1 cellular context compared by ENCODE assay signal in genomic region chrX:153794018-153794896, GRCh38.
A peak's percentile ranks its signal among the peaks of the same experiment; 100 is the strongest.
TF ChIP-seq lines count a peak whose summit lies in the region.

Gene IDH3G (minus strand): TSS chrX:153794375. CDS start chrX:153794326, 49 bp downstream.
Gene SSR4 (plus strand): TSS chrX:153794668. CDS start chrX:153794688, 20 bp downstream.

TF ChIP-seq in HEK293, 187 proteins besides CTCF, POLR2A, EP300 and RAD21 (continued from another document):
- TF ChIP-seq, protein P1, sequence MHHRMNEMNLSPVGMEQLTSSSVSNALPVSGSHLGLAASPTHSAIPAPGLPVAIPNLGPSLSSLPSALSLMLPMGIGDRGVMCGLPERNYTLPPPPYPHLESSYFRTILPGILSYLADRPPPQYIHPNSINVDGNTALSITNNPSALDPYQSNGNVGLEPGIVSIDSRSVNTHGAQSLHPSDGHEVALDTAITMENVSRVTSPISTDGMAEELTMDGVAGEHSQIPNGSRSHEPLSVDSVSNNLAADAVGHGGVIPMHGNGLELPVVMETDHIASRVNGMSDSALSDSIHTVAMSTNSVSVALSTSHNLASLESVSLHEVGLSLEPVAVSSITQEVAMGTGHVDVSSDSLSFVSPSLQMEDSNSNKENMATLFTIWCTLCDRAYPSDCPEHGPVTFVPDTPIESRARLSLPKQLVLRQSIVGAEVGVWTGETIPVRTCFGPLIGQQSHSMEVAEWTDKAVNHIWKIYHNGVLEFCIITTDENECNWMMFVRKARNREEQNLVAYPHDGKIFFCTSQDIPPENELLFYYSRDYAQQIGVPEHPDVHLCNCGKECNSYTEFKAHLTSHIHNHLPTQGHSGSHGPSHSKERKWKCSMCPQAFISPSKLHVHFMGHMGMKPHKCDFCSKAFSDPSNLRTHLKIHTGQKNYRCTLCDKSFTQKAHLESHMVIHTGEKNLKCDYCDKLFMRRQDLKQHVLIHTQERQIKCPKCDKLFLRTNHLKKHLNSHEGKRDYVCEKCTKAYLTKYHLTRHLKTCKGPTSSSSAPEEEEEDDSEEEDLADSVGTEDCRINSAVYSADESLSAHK (tag by site-specific recombination; IDR thresholded peaks at IDR 0.05) = no peak
- TF ChIP-seq, protein P2, sequence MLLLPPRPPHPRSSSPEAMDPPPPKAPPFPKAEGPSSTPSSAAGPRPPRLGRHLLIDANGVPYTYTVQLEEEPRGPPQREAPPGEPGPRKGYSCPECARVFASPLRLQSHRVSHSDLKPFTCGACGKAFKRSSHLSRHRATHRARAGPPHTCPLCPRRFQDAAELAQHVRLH (tag by site-specific recombination; IDR thresholded peaks at IDR 0.05) = no peak; the same call in 1 of the 2 replicates
- TF ChIP-seq ZNF174 (tag by site-specific recombination; IDR thresholded peaks at IDR 0.05) (no peak), ZNF157 (tag by site-specific recombination; IDR thresholded peaks at IDR 0.05) (no peak), ZNF549 (tag by site-specific recombination; IDR thresholded peaks at IDR 0.05) (no peak), ZNF830 (tag by site-specific recombination; IDR thresholded peaks at IDR 0.05; ENCODE audit: low read depth) (no peak), ZNF596 (tag by site-specific recombination; IDR thresholded peaks at IDR 0.05) (no peak), ZNF335 (tag by site-specific recombination; conservative IDR thresholded peaks at IDR 0.05) (peak; percentile 95), ZNF660 (tag by site-specific recombination; IDR thresholded peaks at IDR 0.05) (no peak), ZNF404 (tag by site-specific recombination; IDR thresholded peaks at IDR 0.05) (no peak), ZNF626 (tag by site-specific recombination; IDR thresholded peaks at IDR 0.05) (no peak), ZNF155 (tag by site-specific recombination; IDR thresholded peaks at IDR 0.05) (no peak), SALL2 (tag by site-specific recombination; IDR thresholded peaks at IDR 0.05; ENCODE audit: borderline replicate concordance) (no peak), ZNF544 (tag by site-specific recombination; IDR thresholded peaks at IDR 0.05) (no peak), ZIC2 (tag by site-specific recombination; IDR thresholded peaks at IDR 0.05) (0 out of 2 replicates have a peak, but pooled peaks have one; percentile 22), ZNF529 (tag by site-specific recombination; IDR thresholded peaks at IDR 0.05; ENCODE audit: insufficient replicate concordance) (no peak), ZSCAN30 (tag by site-specific recombination; IDR thresholded peaks at IDR 0.05) (no peak), ZNF132 (tag by site-specific recombination; IDR thresholded peaks at IDR 0.05; ENCODE audit: borderline replicate concordance) (no peak), KLF9 (tag by site-specific recombination; IDR thresholded peaks at IDR 0.05; ENCODE audit: low read depth) (peak; percentile 90), ZNF16 (tag by site-specific recombination; IDR thresholded peaks at IDR 0.05; ENCODE audit: low read depth) (no peak), ZNF302 (tag by site-specific recombination; IDR thresholded peaks at IDR 0.05; ENCODE audit: low read depth) (no peak), ZNF585B (tag by site-specific recombination; IDR thresholded peaks at IDR 0.05) (no peak), ZNF629 (tag by site-specific recombination; IDR thresholded peaks at IDR 0.05) (peak; percentile 98), ZNF785 (tag by site-specific recombination; IDR thresholded peaks at IDR 0.05) (no peak), ZNF10 (tag by site-specific recombination; IDR thresholded peaks at IDR 0.05) (no peak), ZNF791 (tag by site-specific recombination; IDR thresholded peaks at IDR 0.05) (no peak), ZFP69B (tag by site-specific recombination; IDR thresholded peaks at IDR 0.05) (peak; percentile 85; the same call in 1 of the 2 replicates), HOXA7 (CRISPR knock-in tag; IDR thresholded peaks at IDR 0.05; ENCODE audit: borderline replicate concordance) (no peak), ZNF2 (tag by site-specific recombination; IDR thresholded peaks at IDR 0.05) (no peak), FEZF1 (tag by site-specific recombination; IDR thresholded peaks at IDR 0.05) (no peak)
- TF ChIP-seq, protein P3, sequence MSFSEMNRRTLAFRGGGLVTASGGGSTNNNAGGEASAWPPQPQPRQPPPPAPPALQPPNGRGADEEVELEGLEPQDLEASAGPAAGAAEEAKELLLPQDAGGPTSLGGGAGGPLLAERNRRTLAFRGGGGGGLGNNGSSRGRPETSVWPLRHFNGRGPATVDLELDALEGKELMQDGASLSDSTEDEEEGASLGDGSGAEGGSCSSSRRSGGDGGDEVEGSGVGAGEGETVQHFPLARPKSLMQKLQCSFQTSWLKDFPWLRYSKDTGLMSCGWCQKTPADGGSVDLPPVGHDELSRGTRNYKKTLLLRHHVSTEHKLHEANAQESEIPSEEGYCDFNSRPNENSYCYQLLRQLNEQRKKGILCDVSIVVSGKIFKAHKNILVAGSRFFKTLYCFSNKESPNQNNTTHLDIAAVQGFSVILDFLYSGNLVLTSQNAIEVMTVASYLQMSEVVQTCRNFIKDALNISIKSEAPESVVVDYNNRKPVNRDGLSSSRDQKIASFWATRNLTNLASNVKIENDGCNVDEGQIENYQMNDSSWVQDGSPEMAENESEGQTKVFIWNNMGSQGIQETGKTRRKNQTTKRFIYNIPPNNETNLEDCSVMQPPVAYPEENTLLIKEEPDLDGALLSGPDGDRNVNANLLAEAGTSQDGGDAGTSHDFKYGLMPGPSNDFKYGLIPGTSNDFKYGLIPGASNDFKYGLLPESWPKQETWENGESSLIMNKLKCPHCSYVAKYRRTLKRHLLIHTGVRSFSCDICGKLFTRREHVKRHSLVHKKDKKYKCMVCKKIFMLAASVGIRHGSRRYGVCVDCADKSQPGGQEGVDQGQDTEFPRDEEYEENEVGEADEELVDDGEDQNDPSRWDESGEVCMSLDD (tag by site-specific recombination; IDR thresholded peaks at IDR 0.05) = peak; percentile 65; the same call in 1 of the 2 replicates
- TF ChIP-seq, protein P4, sequence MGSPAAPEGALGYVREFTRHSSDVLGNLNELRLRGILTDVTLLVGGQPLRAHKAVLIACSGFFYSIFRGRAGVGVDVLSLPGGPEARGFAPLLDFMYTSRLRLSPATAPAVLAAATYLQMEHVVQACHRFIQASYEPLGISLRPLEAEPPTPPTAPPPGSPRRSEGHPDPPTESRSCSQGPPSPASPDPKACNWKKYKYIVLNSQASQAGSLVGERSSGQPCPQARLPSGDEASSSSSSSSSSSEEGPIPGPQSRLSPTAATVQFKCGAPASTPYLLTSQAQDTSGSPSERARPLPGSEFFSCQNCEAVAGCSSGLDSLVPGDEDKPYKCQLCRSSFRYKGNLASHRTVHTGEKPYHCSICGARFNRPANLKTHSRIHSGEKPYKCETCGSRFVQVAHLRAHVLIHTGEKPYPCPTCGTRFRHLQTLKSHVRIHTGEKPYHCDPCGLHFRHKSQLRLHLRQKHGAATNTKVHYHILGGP (tag by site-specific recombination; IDR thresholded peaks at IDR 0.05) = no peak
- TF ChIP-seq, protein P5, sequence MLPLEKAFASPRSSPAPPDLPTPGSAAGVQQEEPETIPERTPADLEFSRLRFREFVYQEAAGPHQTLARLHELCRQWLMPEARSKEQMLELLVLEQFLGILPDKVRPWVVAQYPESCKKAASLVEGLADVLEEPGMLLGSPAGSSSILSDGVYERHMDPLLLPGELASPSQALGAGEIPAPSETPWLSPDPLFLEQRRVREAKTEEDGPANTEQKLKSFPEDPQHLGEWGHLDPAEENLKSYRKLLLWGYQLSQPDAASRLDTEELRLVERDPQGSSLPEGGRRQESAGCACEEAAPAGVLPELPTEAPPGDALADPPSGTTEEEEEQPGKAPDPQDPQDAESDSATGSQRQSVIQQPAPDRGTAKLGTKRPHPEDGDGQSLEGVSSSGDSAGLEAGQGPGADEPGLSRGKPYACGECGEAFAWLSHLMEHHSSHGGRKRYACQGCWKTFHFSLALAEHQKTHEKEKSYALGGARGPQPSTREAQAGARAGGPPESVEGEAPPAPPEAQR (tag by site-specific recombination; IDR thresholded peaks at IDR 0.05) = no peak
- TF ChIP-seq, protein P6, sequence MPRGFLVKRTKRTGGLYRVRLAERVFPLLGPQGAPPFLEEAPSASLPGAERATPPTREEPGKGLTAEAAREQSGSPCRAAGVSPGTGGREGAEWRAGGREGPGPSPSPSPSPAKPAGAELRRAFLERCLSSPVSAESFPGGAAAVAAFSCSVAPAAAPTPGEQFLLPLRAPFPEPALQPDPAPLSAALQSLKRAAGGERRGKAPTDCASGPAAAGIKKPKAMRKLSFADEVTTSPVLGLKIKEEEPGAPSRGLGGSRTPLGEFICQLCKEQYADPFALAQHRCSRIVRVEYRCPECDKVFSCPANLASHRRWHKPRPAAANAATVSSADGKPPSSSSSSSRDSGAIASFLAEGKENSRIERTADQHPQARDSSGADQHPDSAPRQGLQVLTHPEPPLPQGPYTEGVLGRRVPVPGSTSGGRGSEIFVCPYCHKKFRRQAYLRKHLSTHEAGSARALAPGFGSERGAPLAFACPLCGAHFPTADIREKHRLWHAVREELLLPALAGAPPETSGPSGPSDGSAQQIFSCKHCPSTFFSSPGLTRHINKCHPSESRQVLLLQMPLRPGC (tag by site-specific recombination; IDR thresholded peaks at IDR 0.05) = peak; percentile 18; the same call in 1 of the 2 replicates
- TF ChIP-seq, protein P7, sequence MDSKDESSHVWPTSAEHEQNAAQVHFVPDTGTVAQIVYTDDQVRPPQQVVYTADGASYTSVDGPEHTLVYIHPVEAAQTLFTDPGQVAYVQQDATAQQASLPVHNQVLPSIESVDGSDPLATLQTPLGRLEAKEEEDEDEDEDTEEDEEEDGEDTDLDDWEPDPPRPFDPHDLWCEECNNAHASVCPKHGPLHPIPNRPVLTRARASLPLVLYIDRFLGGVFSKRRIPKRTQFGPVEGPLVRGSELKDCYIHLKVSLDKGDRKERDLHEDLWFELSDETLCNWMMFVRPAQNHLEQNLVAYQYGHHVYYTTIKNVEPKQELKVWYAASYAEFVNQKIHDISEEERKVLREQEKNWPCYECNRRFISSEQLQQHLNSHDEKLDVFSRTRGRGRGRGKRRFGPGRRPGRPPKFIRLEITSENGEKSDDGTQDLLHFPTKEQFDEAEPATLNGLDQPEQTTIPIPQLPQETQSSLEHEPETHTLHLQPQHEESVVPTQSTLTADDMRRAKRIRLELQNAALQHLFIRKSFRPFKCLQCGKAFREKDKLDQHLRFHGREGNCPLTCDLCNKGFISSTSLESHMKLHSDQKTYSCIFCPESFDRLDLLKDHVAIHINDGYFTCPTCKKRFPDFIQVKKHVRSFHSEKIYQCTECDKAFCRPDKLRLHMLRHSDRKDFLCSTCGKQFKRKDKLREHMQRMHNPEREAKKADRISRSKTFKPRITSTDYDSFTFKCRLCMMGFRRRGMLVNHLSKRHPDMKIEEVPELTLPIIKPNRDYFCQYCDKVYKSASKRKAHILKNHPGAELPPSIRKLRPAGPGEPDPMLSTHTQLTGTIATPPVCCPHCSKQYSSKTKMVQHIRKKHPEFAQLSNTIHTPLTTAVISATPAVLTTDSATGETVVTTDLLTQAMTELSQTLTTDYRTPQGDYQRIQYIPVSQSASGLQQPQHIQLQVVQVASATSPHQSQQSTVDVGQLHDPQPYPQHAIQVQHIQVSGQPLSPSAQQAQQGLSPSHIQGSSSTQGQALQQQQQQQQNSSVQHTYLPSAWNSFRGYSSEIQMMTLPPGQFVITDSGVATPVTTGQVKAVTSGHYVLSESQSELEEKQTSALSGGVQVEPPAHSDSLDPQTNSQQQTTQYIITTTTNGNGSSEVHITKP (tag by site-specific recombination; IDR thresholded peaks at IDR 0.05) = peak; percentile 48; the same call in 1 of the 2 replicates
- TF ChIP-seq, protein P8, sequence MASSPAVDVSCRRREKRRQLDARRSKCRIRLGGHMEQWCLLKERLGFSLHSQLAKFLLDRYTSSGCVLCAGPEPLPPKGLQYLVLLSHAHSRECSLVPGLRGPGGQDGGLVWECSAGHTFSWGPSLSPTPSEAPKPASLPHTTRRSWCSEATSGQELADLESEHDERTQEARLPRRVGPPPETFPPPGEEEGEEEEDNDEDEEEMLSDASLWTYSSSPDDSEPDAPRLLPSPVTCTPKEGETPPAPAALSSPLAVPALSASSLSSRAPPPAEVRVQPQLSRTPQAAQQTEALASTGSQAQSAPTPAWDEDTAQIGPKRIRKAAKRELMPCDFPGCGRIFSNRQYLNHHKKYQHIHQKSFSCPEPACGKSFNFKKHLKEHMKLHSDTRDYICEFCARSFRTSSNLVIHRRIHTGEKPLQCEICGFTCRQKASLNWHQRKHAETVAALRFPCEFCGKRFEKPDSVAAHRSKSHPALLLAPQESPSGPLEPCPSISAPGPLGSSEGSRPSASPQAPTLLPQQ (tag by site-specific recombination; IDR thresholded peaks at IDR 0.05) = peak; percentile 87
- TF ChIP-seq, protein P9, sequence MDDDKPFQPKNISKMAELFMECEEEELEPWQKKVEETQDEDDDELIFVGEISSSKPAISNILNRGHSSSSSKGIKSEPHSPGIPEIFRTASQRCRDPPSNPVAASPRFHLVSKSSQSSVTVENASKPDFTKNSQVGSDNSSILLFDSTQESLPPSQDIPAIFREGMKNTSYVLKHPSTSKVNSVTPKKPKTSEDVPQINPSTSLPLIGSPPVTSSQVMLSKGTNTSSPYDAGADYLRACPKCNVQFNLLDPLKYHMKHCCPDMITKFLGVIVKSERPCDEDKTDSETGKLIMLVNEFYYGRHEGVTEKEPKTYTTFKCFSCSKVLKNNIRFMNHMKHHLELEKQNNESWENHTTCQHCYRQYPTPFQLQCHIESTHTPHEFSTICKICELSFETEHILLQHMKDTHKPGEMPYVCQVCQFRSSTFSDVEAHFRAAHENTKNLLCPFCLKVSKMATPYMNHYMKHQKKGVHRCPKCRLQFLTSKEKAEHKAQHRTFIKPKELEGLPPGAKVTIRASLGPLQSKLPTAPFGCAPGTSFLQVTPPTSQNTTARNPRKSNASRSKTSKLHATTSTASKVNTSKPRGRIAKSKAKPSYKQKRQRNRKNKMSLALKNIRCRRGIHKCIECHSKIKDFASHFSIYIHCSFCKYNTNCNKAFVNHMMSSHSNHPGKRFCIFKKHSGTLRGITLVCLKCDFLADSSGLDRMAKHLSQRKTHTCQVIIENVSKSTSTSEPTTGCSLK (tag by site-specific recombination; IDR thresholded peaks at IDR 0.05) = no peak
